14 cellular contexts compared by ENCODE assay signal in genomic region chr1:217562229-217562878, GRCh38.
A peak's percentile ranks its signal among the peaks of the same experiment; 100 is the strongest.
DNase-seq lines count a peak whose midpoint lies in the region; ATAC-seq, FAIRE-seq and TF ChIP-seq lines count a peak whose summit lies in the region.
"Had no signal": no experiment of that assay in that cellular context is flagged by ENCODE, and none has a peak within 500 bp of the region (broad histone marks: within the 10 kb centered on the region; RNA-seq: fewer than 3 reads in every experiment).

No MANE protein-coding gene starts in this region.

- H3K4me1 Mint-ChIP-seq in HFFc6 (ENCODE audit: low read depth) = peaks cover 31% of the 10 kb centered on the region
- H3K4me1 Mint-ChIP-seq in astrocyte (ENCODE audit: low read depth, unreplicated experiment) = peaks cover 23% of the 10 kb centered on the region
- H3K4me1 Mint-ChIP-seq in activated T-cell treated with anti-CD3 and anti-CD28 coated beads, Interleukin-2, amount 50 U/mL, for 72 hours (ENCODE audit: low read depth) = no peaks in the 10 kb centered on the region
- H3K4me1 Mint-ChIP-seq: CD14-positive monocyte, immature natural killer cell had no signal

- intact Hi-C loops in lower lobe of right lung (cut with DNase I) = no loop called here

- H2AFZ ChIP-seq in astrocyte (ENCODE audit: low read depth, low read length) = no peak overlapping the region

- CTCF ChIA-PET in AG04449 (lab: Yijun Ruan, JAX) = no interaction called here

- H3K9me3 ChIP-seq in astrocyte (ENCODE audit: insufficient read depth, low read depth, low read length) (no peaks in the 10 kb centered on the region), lower lobe of right lung (no peaks in the 10 kb centered on the region)

- H3K27me3 Mint-ChIP-seq in HFFc6 (ENCODE audit: insufficient read depth) (no peaks in the 10 kb centered on the region), astrocyte (ENCODE audit: low read depth, unreplicated experiment) (no peaks in the 10 kb centered on the region)
- H3K27me3 Mint-ChIP-seq in activated T-cell treated with anti-CD3 and anti-CD28 coated beads, Interleukin-2, amount 50 U/mL, for 72 hours (ENCODE audit: low read depth) = no peaks in the 10 kb centered on the region

- H3K36me3 Mint-ChIP-seq in HFFc6 (ENCODE audit: low read depth) (peaks cover 26% of the 10 kb centered on the region), astrocyte (ENCODE audit: low read depth, unreplicated experiment) (no peaks in the 10 kb centered on the region)
- H3K36me3 Mint-ChIP-seq in activated T-cell treated with anti-CD3 and anti-CD28 coated beads, Interleukin-2, amount 50 U/mL, for 72 hours (ENCODE audit: insufficient read depth in 2 of 2) = peaks cover 0 to 6% of the 10 kb centered on the region in 2 donors

- H3K4me3 Mint-ChIP-seq in HFFc6 (peak overlapping the region; percentile 73), astrocyte (ENCODE audit: unreplicated experiment) (no peak overlapping the region)
- H3K4me3 Mint-ChIP-seq in activated T-cell treated with anti-CD3 and anti-CD28 coated beads, Interleukin-2, amount 50 U/mL, for 72 hours = no peak overlapping the region
- H3K4me3 Mint-ChIP-seq: CD14-positive monocyte, immature natural killer cell had no signal

- no peak overlapping the region for H3K4me3 ChIP-seq in AG04449 (ENCODE audit: low read depth, low read length)
- H3K4me3 ChIP-seq in astrocyte (ENCODE audit: insufficient read depth, low read depth, low read length) = peak overlapping the region; percentile 24
- no peak overlapping the region for H3K4me3 ChIP-seq in lower lobe of right lung

- peak overlapping the region; percentile 84 for H3K27ac Mint-ChIP-seq in HFFc6
- H3K27ac Mint-ChIP-seq in astrocyte (ENCODE audit: unreplicated experiment) = peak overlapping the region; percentile 66
- no peak overlapping the region for H3K27ac Mint-ChIP-seq in activated T-cell treated with anti-CD3 and anti-CD28 coated beads, Interleukin-2, amount 50 U/mL, for 72 hours
- H3K27ac Mint-ChIP-seq: CD14-positive monocyte, immature natural killer cell had no signal

- H4K20me1 ChIP-seq in astrocyte (ENCODE audit: insufficient read depth, low read length) = peaks cover 9% of the 10 kb centered on the region

- H3K36me3 ChIP-seq in astrocyte (ENCODE audit: insufficient read depth, low read length) = no peaks in the 10 kb centered on the region
- H3K36me3 ChIP-seq in lower lobe of right lung = no peaks in the 10 kb centered on the region

- TF ChIP-seq CTCF in AG04449 (IDR thresholded peaks at IDR 0.05; ENCODE audit: insufficient read depth, low read length, missing control alignments) (no peak), HFFc6 (IDR thresholded peaks at IDR 0.05) (no peak), astrocyte (IDR thresholded peaks at IDR 0.05; ENCODE audit: insufficient read depth, low read depth, low read length) (no peak), lower lobe of right lung (IDR thresholded peaks at IDR 0.05) (no peak)

- DNase-seq in AG04449 (ENCODE audit: low read depth, low spot score) (peak; percentile 46), HFFc6 (peak; percentile 80), astrocyte (ENCODE audit: low read depth) (peak; percentile 95), hepatic stellate cell (ENCODE audit: low spot score) (peak; percentile 47), lower lobe of right lung (no peak), activated T-cell treated with anti-CD3 and anti-CD28 coated beads for 4 hours (no peak), C1 segment of cervical spinal cord (lab: John Stamatoyannopoulos, UW) (no peak)
- DNase-seq in activated T-cell treated with anti-CD3 and anti-CD28 coated beads, Interleukin-2, amount 50 U/mL, for 72 hours = no peak
- DNase-seq: amygdala; immature natural killer cell; SHP77; stimulated activated CD8-positive, alpha-beta memory T cell treated with anti-CD3 and anti-CD28 coated beads, Interleukin-4, amount 100 ng/mL, for 48 hours had no signal

- FAIRE-seq in astrocyte (lab: Jason Lieb, UNC) = peak; percentile 85

- peak overlapping the region; percentile 66 for H3K4me2 ChIP-seq in astrocyte (ENCODE audit: low read length)

- H3K9me3 Mint-ChIP-seq in HFFc6 = no peaks in the 10 kb centered on the region
- no peaks in the 10 kb centered on the region for H3K9me3 Mint-ChIP-seq in astrocyte (ENCODE audit: unreplicated experiment)
- peaks cover 0 to 3% of the 10 kb centered on the region in 2 donors for H3K9me3 Mint-ChIP-seq in activated T-cell treated with anti-CD3 and anti-CD28 coated beads, Interleukin-2, amount 50 U/mL, for 72 hours
- H3K9me3 Mint-ChIP-seq: immature natural killer cell had no signal

- POLR2A ChIA-PET in AG04449 (lab: Yijun Ruan, JAX) = no interaction called here

- peak overlapping the region; percentile 12 for H3K27ac ChIP-seq in astrocyte (ENCODE audit: low read depth, low read length)
- no peak overlapping the region for H3K27ac ChIP-seq in lower lobe of right lung
- H3K27ac ChIP-seq: VCaP had no signal

- ATAC-seq in lower lobe of right lung = no peak
- ATAC-seq in activated T-cell treated with anti-CD3 and anti-CD28 coated beads, Interleukin-2, amount 50 U/mL, for 72 hours (replicated peaks in 1 of 2) = no peak

- H3K27me3 ChIP-seq in astrocyte (ENCODE audit: insufficient read depth, low read length) (no peaks in the 10 kb centered on the region), lower lobe of right lung (ENCODE audit: low read depth) (no peaks in the 10 kb centered on the region)

- H3K9ac ChIP-seq in astrocyte (ENCODE audit: low read length) = no peak overlapping the region

- peaks cover 17% of the 10 kb centered on the region for H3K4me1 ChIP-seq in astrocyte (ENCODE audit: insufficient read depth, low read length)
- H3K4me1 ChIP-seq in lower lobe of right lung = no peaks in the 10 kb centered on the region

- no peaks in the 10 kb centered on the region for H3K79me2 ChIP-seq in astrocyte (ENCODE audit: insufficient read depth, low read length)

Comparison
In these comparisons a context has a peak if more than half of its experiments do, and no peak if none do; other contexts are left out.
1. DNase-seq: peak in AG04449 (single experiment), HFFc6 (single experiment), astrocyte (single experiment) and hepatic stellate cell (single experiment); none in lower lobe of right lung (single experiment), activated T-cell treated with anti-CD3 and anti-CD28 coated beads, Interleukin-2, amount 50 U/mL, for 72 hours (0 of 2), activated T-cell treated with anti-CD3 and anti-CD28 coated beads for 4 hours (single experiment) and C1 segment of cervical spinal cord (0 of 14).